1 cellular context compared by ENCODE assay signal in the genomic region with DNA sequence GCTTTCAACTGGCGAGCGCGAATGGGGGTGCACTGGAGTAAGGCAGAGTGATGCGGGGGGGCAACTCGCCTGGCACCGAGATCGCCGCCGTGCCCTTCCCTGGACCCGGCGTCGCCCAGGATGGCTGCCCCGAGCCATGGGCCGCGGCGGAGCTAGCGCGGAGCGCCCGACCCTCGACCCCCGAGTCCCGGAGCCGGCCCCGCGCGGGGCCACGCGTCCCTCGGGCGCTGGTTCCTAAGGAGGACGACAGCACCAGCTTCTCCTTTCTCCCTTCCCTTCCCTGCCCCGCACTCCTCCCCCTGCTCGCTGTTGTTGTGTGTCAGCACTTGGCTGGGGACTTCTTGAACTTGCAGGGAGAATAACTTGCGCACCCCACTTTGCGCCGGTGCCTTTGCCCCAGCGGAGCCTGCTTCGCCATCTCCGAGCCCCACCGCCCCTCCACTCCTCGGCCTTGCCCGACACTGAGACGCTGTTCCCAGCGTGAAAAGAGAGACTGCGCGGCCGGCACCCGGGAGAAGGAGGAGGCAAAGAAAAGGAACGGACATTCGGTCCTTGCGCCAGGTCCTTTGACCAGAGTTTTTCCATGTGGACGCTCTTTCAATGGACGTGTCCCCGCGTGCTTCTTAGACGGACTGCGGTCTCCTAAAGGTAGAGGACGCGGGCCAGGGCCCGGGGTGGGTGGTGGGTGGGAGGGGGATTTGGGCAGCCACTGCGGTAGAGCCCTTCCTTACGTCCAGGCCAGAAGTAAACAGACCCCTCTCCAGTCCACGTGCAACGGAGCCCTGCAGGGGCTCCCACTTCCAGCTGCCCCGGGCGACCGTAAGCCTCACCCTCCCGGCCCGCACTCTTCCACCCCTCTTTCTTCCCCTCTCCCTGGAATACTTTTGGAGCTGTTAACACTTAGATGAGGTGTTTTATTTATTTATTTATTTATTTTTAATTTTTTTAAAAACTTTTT.
A peak's percentile ranks its signal among the peaks of the same experiment; 100 is the strongest.
TF ChIP-seq lines count a peak whose summit lies in the region.

No MANE protein-coding gene starts in this region.

TF ChIP-seq in H1, 55 proteins besides CTCF, POLR2A, EP300 and RAD21 (continued from another document):
- TF ChIP-seq MAX (IDR thresholded peaks at IDR 0.05) (peak; percentile 46; the same call in 1 of the 2 replicates), NRF1 (IDR thresholded peaks at IDR 0.05; ENCODE audit: low read depth, low read length) (no peak), RXRA (IDR thresholded peaks at IDR 0.05; ENCODE audit: insufficient read depth, low read depth, low read length) (no peak), TEAD4 (IDR thresholded peaks at IDR 0.05; ENCODE audit: low read depth, low read length) (no peak), NANOG (IDR thresholded peaks at IDR 0.05; ENCODE audit: insufficient read depth, low read depth, low read length, poor library complexity, severe bottlenecking) (no peak), BRCA1 (IDR thresholded peaks at IDR 0.05; ENCODE audit: low read depth, low read length) (no peak), SP1 (IDR thresholded peaks at IDR 0.05; ENCODE audit: low read depth, low read length) (no peak), USF2 (IDR thresholded peaks at IDR 0.05; ENCODE audit: low read length) (no peak), JUN (IDR thresholded peaks at IDR 0.05; ENCODE audit: low read depth, low read length) (no peak), KDM5A (IDR thresholded peaks at IDR 0.05; ENCODE audit: low read length) (no peak), SRF (IDR thresholded peaks at IDR 0.05; ENCODE audit: low read depth, low read length) (no peak), SIX5 (IDR thresholded peaks at IDR 0.05; ENCODE audit: low read depth, low read length) (no peak), PHF8 (conservative IDR thresholded peaks at IDR 0.05; ENCODE audit: low read depth, low read length) (no peak), E2F6 (IDR thresholded peaks at IDR 0.05) (no peak), CHD2 (IDR thresholded peaks at IDR 0.05; ENCODE audit: low read length) (no peak), HDAC6 (IDR thresholded peaks at IDR 0.05; ENCODE audit: low read depth, low read length) (no peak), HDAC2 (IDR thresholded peaks at IDR 0.05; ENCODE audit: borderline replicate concordance in 1 of 2, low read depth in 2 of 2, low read length in 2 of 2) (peak in 1 of 2 experiments; percentile 38; a peak in 1 of 4 replicates), SAP30 (IDR thresholded peaks at IDR 0.05; ENCODE audit: insufficient read depth, insufficient replicate concordance, low read length) (peak; percentile 43), SUZ12 (IDR thresholded peaks at IDR 0.05; ENCODE audit: low read length) (peak; percentile 75; the same call in 1 of the 2 replicates), TCF12 (IDR thresholded peaks at IDR 0.05; ENCODE audit: low read depth, low read length) (no peak), JUND (IDR thresholded peaks at IDR 0.05; ENCODE audit: low read length) (no peak), MAFK (IDR thresholded peaks at IDR 0.05; ENCODE audit: low read depth, low read length) (no peak), SIN3A (conservative IDR thresholded peaks at IDR 0.05 in 1 of 2, IDR thresholded peaks at IDR 0.05 in 1 of 2; ENCODE audit: low read depth in 1 of 2, low read length in 2 of 2) (no peak; a peak in 1 of 4 replicates), CBX5 (IDR thresholded peaks at IDR 0.05; ENCODE audit: low read depth, low read length) (no peak), SP4 (IDR thresholded peaks at IDR 0.05; ENCODE audit: low read length) (no peak), BACH1 (IDR thresholded peaks at IDR 0.05; ENCODE audit: low read length) (no peak), RNF2 (IDR thresholded peaks at IDR 0.05; ENCODE audit: borderline replicate concordance, low read depth, low read length, missing control alignments, poor library complexity, severe bottlenecking) (no peak), SP2 (IDR thresholded peaks at IDR 0.05; ENCODE audit: low read length) (no peak), ASH2L (IDR thresholded peaks at IDR 0.05; ENCODE audit: low read length) (peak; percentile 36), CBX8 (IDR thresholded peaks at IDR 0.05; ENCODE audit: borderline replicate concordance, low read depth, low read length) (no peak), GTF2F1 (IDR thresholded peaks at IDR 0.05; ENCODE audit: borderline replicate concordance, low read depth, low read length) (no peak), ZNF274 (IDR thresholded peaks at IDR 0.05; ENCODE audit: borderline replicate concordance, extremely low read depth, low read length) (no peak), TBP (IDR thresholded peaks at IDR 0.05; ENCODE audit: low read depth, low read length) (no peak), GABPA (IDR thresholded peaks at IDR 0.05; ENCODE audit: borderline replicate concordance, insufficient read depth, low read length) (no peak), TAF7 (optimal IDR thresholded peaks at IDR 0.05; ENCODE audit: borderline replicate concordance, low read depth, low read length) (no peak), CREB1 (IDR thresholded peaks at IDR 0.05) (no peak), EZH2 (IDR thresholded peaks at IDR 0.05; ENCODE audit: low read depth, low read length, severe bottlenecking) (peak; percentile 52), TAF1 (IDR thresholded peaks at IDR 0.05; ENCODE audit: low read depth, low read length) (no peak), RBBP5 (IDR thresholded peaks at IDR 0.05; ENCODE audit: borderline replicate concordance, low read depth, low read length) (peak; percentile 58; the same call in 1 of the 2 replicates), CHD1 (IDR thresholded peaks at IDR 0.05; ENCODE audit: low read depth, low read length) (no peak), SIRT6 (IDR thresholded peaks at IDR 0.05; ENCODE audit: low read length) (no peak), CEBPB (IDR thresholded peaks at IDR 0.05; ENCODE audit: low read depth, low read length) (no peak)
- TF ChIP-seq, protein P1, sequence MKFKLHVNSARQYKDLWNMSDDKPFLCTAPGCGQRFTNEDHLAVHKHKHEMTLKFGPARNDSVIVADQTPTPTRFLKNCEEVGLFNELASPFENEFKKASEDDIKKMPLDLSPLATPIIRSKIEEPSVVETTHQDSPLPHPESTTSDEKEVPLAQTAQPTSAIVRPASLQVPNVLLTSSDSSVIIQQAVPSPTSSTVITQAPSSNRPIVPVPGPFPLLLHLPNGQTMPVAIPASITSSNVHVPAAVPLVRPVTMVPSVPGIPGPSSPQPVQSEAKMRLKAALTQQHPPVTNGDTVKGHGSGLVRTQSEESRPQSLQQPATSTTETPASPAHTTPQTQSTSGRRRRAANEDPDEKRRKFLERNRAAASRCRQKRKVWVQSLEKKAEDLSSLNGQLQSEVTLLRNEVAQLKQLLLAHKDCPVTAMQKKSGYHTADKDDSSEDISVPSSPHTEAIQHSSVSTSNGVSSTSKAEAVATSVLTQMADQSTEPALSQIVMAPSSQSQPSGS (IDR thresholded peaks at IDR 0.05; ENCODE audit: low read length), result no peak
- TF ChIP-seq, protein P2, sequence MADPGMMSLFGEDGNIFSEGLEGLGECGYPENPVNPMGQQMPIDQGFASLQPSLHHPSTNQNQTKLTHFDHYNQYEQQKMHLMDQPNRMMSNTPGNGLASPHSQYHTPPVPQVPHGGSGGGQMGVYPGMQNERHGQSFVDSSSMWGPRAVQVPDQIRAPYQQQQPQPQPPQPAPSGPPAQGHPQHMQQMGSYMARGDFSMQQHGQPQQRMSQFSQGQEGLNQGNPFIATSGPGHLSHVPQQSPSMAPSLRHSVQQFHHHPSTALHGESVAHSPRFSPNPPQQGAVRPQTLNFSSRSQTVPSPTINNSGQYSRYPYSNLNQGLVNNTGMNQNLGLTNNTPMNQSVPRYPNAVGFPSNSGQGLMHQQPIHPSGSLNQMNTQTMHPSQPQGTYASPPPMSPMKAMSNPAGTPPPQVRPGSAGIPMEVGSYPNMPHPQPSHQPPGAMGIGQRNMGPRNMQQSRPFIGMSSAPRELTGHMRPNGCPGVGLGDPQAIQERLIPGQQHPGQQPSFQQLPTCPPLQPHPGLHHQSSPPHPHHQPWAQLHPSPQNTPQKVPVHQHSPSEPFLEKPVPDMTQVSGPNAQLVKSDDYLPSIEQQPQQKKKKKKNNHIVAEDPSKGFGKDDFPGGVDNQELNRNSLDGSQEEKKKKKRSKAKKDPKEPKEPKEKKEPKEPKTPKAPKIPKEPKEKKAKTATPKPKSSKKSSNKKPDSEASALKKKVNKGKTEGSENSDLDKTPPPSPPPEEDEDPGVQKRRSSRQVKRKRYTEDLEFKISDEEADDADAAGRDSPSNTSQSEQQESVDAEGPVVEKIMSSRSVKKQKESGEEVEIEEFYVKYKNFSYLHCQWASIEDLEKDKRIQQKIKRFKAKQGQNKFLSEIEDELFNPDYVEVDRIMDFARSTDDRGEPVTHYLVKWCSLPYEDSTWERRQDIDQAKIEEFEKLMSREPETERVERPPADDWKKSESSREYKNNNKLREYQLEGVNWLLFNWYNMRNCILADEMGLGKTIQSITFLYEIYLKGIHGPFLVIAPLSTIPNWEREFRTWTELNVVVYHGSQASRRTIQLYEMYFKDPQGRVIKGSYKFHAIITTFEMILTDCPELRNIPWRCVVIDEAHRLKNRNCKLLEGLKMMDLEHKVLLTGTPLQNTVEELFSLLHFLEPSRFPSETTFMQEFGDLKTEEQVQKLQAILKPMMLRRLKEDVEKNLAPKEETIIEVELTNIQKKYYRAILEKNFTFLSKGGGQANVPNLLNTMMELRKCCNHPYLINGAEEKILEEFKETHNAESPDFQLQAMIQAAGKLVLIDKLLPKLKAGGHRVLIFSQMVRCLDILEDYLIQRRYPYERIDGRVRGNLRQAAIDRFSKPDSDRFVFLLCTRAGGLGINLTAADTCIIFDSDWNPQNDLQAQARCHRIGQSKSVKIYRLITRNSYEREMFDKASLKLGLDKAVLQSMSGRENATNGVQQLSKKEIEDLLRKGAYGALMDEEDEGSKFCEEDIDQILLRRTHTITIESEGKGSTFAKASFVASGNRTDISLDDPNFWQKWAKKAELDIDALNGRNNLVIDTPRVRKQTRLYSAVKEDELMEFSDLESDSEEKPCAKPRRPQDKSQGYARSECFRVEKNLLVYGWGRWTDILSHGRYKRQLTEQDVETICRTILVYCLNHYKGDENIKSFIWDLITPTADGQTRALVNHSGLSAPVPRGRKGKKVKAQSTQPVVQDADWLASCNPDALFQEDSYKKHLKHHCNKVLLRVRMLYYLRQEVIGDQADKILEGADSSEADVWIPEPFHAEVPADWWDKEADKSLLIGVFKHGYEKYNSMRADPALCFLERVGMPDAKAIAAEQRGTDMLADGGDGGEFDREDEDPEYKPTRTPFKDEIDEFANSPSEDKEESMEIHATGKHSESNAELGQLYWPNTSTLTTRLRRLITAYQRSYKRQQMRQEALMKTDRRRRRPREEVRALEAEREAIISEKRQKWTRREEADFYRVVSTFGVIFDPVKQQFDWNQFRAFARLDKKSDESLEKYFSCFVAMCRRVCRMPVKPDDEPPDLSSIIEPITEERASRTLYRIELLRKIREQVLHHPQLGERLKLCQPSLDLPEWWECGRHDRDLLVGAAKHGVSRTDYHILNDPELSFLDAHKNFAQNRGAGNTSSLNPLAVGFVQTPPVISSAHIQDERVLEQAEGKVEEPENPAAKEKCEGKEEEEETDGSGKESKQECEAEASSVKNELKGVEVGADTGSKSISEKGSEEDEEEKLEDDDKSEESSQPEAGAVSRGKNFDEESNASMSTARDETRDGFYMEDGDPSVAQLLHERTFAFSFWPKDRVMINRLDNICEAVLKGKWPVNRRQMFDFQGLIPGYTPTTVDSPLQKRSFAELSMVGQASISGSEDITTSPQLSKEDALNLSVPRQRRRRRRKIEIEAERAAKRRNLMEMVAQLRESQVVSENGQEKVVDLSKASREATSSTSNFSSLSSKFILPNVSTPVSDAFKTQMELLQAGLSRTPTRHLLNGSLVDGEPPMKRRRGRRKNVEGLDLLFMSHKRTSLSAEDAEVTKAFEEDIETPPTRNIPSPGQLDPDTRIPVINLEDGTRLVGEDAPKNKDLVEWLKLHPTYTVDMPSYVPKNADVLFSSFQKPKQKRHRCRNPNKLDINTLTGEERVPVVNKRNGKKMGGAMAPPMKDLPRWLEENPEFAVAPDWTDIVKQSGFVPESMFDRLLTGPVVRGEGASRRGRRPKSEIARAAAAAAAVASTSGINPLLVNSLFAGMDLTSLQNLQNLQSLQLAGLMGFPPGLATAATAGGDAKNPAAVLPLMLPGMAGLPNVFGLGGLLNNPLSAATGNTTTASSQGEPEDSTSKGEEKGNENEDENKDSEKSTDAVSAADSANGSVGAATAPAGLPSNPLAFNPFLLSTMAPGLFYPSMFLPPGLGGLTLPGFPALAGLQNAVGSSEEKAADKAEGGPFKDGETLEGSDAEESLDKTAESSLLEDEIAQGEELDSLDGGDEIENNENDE (IDR thresholded peaks at IDR 0.05; ENCODE audit: insufficient replicate concordance, low read length), result no peak
